12 cellular contexts compared by ENCODE assay signal in the genomic region with DNA sequence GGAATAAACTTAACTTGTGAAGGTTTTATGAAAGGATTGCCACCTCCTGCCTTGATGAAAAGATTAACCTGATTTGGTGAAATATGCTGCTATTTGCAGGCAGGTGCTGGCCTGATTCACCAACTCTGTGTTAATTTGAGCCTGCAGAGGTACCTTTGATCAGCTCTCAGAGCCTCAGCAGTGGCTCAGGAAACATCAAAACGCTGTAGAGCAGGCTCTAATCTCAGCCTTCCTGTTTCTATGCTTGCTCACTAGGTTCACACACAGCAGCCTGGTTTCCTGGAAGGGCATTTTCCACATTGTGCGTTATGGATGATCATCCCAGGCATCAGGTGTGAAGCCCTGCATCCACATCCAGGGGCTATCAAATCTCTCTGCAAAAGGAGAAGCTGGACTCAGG. TPM values are rescaled to one million over a fixed set of nuclear protein-coding genes. Genes with fewer than 3 reads are reported as not detected.
A peak's percentile ranks its signal among the peaks of the same experiment; 100 is the strongest.
DNase-seq lines count a peak whose midpoint lies in the region; FAIRE-seq and TF ChIP-seq lines count a peak whose summit lies in the region.
"Had no signal": no experiment of that assay in that cellular context is flagged by ENCODE, and none has a peak within 500 bp of the region (broad histone marks: within the 10 kb centered on the region; RNA-seq: fewer than 3 reads in every experiment).

No MANE protein-coding gene starts in this region.

- H3K27me3 Mint-ChIP-seq in neural progenitor cell (ENCODE audit: insufficient read depth, low read depth), result peaks cover 4% of the 10 kb centered on the region
- H3K27me3 Mint-ChIP-seq: naive B cell had no signal

- peaks cover 34% of the 10 kb centered on the region for H3K4me1 Mint-ChIP-seq in neural progenitor cell
- H3K4me1 Mint-ChIP-seq: naive B cell had no signal

- H3K79me2 ChIP-seq in OCI-LY3 (ENCODE audit: low read length), result peaks cover 16% of the 10 kb centered on the region
- H3K79me2 ChIP-seq in neural progenitor cell (ENCODE audit: low read depth), result no peaks in the 10 kb centered on the region

- peak; percentile 55 for FAIRE-seq in G401.6 (lab: Jason Lieb, UNC)

- H4K20me1 ChIP-seq in OCI-LY3 (ENCODE audit: insufficient read depth, low read length) (peaks cover 3% of the 10 kb centered on the region), neural progenitor cell (ENCODE audit: low read depth) (peaks cover 7% of the 10 kb centered on the region)

- H3K9me3 ChIP-seq in OCI-LY3 (ENCODE audit: insufficient read depth, low read length), result no peaks in the 10 kb centered on the region
- no peaks in the 10 kb centered on the region for H3K9me3 ChIP-seq in neural progenitor cell (ENCODE audit: low read depth)
- H3K9me3 ChIP-seq: Caco-2, colonic mucosa had no signal

- no peak overlapping the region for H3K4me3 Mint-ChIP-seq in neural progenitor cell
- H3K4me3 Mint-ChIP-seq: naive B cell had no signal

- no peaks in the 10 kb centered on the region for H3K27me3 ChIP-seq in OCI-LY3 (ENCODE audit: low read depth, low read length)
- H3K27me3 ChIP-seq in neural progenitor cell, result no peaks in the 10 kb centered on the region
- H3K27me3 ChIP-seq: colonic mucosa had no signal

- H3K9me3 Mint-ChIP-seq in neural progenitor cell, result peaks cover 3% of the 10 kb centered on the region

- H3K4me3 ChIP-seq in OCI-LY3 (ENCODE audit: low read length) (peak overlapping the region; percentile 62), neural progenitor cell (no peak overlapping the region)
- H3K4me3 ChIP-seq: colonic mucosa had no signal

- H3K4me2 ChIP-seq in OCI-LY3 (ENCODE audit: low read length), result peak overlapping the region; percentile 78
- peak overlapping the region; percentile 4 for H3K4me2 ChIP-seq in neural progenitor cell

- H3K36me3 Mint-ChIP-seq in neural progenitor cell, result peaks cover 18% of the 10 kb centered on the region

- peak overlapping the region; percentile 89 for H3K27ac ChIP-seq in OCI-LY3 (ENCODE audit: low read length)
- peak overlapping the region; percentile 49 for H3K27ac ChIP-seq in epithelial cell of prostate
- H3K27ac ChIP-seq in neural progenitor cell, result peak overlapping the region; percentile 9
- H3K27ac ChIP-seq: colonic mucosa had no signal

- peak overlapping the region; percentile 84 for H3K27ac Mint-ChIP-seq in neural progenitor cell

- H3F3A ChIP-seq in neural progenitor cell (ENCODE audit: low read depth), result peaks cover 43% of the 10 kb centered on the region

- no peak for DNase-seq in epithelial cell of prostate (ENCODE audit: low read depth, low spot score)
- peak; percentile 30 for DNase-seq in neural progenitor cell (ENCODE audit: low spot score)
- DNase-seq in NCI-H82 (lab: John Stamatoyannopoulos, UW), result no peak
- no peak for DNase-seq in DMS114 treated with DMSO at 0.1 percent for 48 hours (lab: John Stamatoyannopoulos, UW; ENCODE audit: unreplicated experiment)
- no peak for DNase-seq in RKO (ENCODE audit: low spot score)
- DNase-seq: Caco-2, MM.1S, naive B cell, T-helper 9 cell had no signal

- peak overlapping the region; percentile 69 for H3K9ac ChIP-seq in OCI-LY3 (ENCODE audit: low read length)
- H3K9ac ChIP-seq in neural progenitor cell, result no peak overlapping the region

- TF ChIP-seq CTCF in OCI-LY3 (IDR thresholded peaks at IDR 0.05; ENCODE audit: low read depth, low read length) (no peak), neural progenitor cell (IDR thresholded peaks at IDR 0.05) (no peak)

- H2AFZ ChIP-seq in OCI-LY3 (ENCODE audit: low read depth, low read length) (no peak overlapping the region), neural progenitor cell (replicated peaks) (peak overlapping the region; percentile 4)

- H3K36me3 ChIP-seq in OCI-LY3 (replicated peaks; ENCODE audit: low read depth, low read length), result peaks cover 23% of the 10 kb centered on the region
- H3K36me3 ChIP-seq in neural progenitor cell, result no peaks in the 10 kb centered on the region
- H3K36me3 ChIP-seq: colonic mucosa had no signal

- peaks cover 49% of the 10 kb centered on the region for H3K4me1 ChIP-seq in OCI-LY3 (ENCODE audit: low read length)
- H3K4me1 ChIP-seq in neural progenitor cell, result peaks cover 20% of the 10 kb centered on the region
- H3K4me1 ChIP-seq: colonic mucosa had no signal

RNA-seq across cellular contexts. Expression of gene TGIF1, which starts 16.9 kb away (rescaled TPM):
- total RNA-seq in neural progenitor cell (ENCODE audit: low replicate concordance), result 260 and 261 TPM in 2 replicates

Comparison
In these comparisons a context has a peak if more than half of its experiments do, and no peak if none do; other contexts are left out.
1. H3K27ac ChIP-seq: peak in every context shown above with its lines; median percentile 89 in OCI-LY3; 49 in epithelial cell of prostate; 9 in neural progenitor cell.